In genomic region chr14:46344327-46344937, GRCh38 we compare ENCODE assay signal across 8 cellular contexts.
DNase-seq lines count a peak whose midpoint lies in the region; ATAC-seq and TF ChIP-seq lines count a peak whose summit lies in the region.

No MANE protein-coding gene starts in this region.

- intact Hi-C loops in body of pancreas (cut with DNase I) (no loop called here), heart left ventricle (cut with DNase I) (no loop called here)

- no peaks in the 10 kb centered on the region for H3K9me2 ChIP-seq in neural cell (ENCODE audit: insufficient read depth, low read length)

- TF ChIP-seq POLR2A in body of pancreas (IDR thresholded peaks at IDR 0.05) (no peak), heart left ventricle (IDR thresholded peaks at IDR 0.05) (no peak)

- H3K27ac ChIP-seq in body of pancreas (no peak overlapping the region), neural cell (ENCODE audit: low read length) (no peak overlapping the region), heart left ventricle (no peak overlapping the region)

- no peaks in the 10 kb centered on the region for H3K4me1 ChIP-seq in body of pancreas
- H3K4me1 ChIP-seq in heart left ventricle, result no peaks in the 10 kb centered on the region

- H3K4me2 ChIP-seq in neural cell (ENCODE audit: low read length), result no peak overlapping the region

- DNase-seq in EH (ENCODE audit: low read depth) (peak; percentile 17), H4 (ENCODE audit: low spot score) (peak; percentile 35), NCI-H1105 (lab: John Stamatoyannopoulos, UW) (peak; percentile 30), body of pancreas (peak in 1 of 4 donors; percentile 11), heart left ventricle (no peak), NCI-H226 (no peak)
- no peak for DNase-seq in effector CD4-positive, alpha-beta T cell

- peak; percentile 62 for ATAC-seq in body of pancreas
- no peak for ATAC-seq in heart left ventricle

- no peak for TF ChIP-seq EP300 in neural cell (conservative IDR thresholded peaks at IDR 0.05; ENCODE audit: poor library complexity, severe bottlenecking)

- TF ChIP-seq RAD21 in neural cell (conservative IDR thresholded peaks at IDR 0.05), result peak; percentile 27

- no peaks in the 10 kb centered on the region for H3K27me3 ChIP-seq in body of pancreas
- no peaks in the 10 kb centered on the region for H3K27me3 ChIP-seq in neural cell (ENCODE audit: insufficient read depth, low read depth, low read length)
- H3K27me3 ChIP-seq in heart left ventricle, result no peaks in the 10 kb centered on the region

- peak in 6 of 7 experiments; percentile 20 to 48 (median 34) for TF ChIP-seq CTCF in body of pancreas (IDR thresholded peaks at IDR 0.05)
- TF ChIP-seq CTCF in neural cell (IDR thresholded peaks at IDR 0.05; ENCODE audit: poor library complexity, severe bottlenecking), result no peak
- TF ChIP-seq CTCF in heart left ventricle (IDR thresholded peaks at IDR 0.05), result peak in 4 of 12 donors; percentile 5 to 38 (median 26)

- H3K36me3 ChIP-seq in body of pancreas (replicated peaks in 1 of 2; ENCODE audit: insufficient read depth in 1 of 2, low read depth in 2 of 2), result no peaks in the 10 kb centered on the region
- H3K36me3 ChIP-seq in neural cell (ENCODE audit: insufficient read depth, low read length), result no peaks in the 10 kb centered on the region
- no peaks in the 10 kb centered on the region for H3K36me3 ChIP-seq in heart left ventricle

- WGBS in body of pancreas, 2 donors, result 23 to 36% methylated on average over 4 of the region's 4 CpGs
- WGBS in heart left ventricle, 4 donors, result 21 to 29% (median 26%) methylated on average over 4 of the region's 4 CpGs

- H3K9ac ChIP-seq in neural cell (ENCODE audit: low read length), result no peak overlapping the region

- H3K4me3 ChIP-seq in body of pancreas (no peak overlapping the region), neural cell (ENCODE audit: low read length) (no peak overlapping the region), heart left ventricle (no peak overlapping the region)

- no peak overlapping the region for H2AFZ ChIP-seq in neural cell (ENCODE audit: low read depth, low read length)

- no peaks in the 10 kb centered on the region for H4K20me1 ChIP-seq in neural cell (ENCODE audit: insufficient read depth)

- H3F3A ChIP-seq in neural cell (ENCODE audit: insufficient read depth, low read length, poor library complexity, severe bottlenecking), result no peaks in the 10 kb centered on the region

- no peaks in the 10 kb centered on the region for H3K79me2 ChIP-seq in neural cell (replicated peaks; ENCODE audit: insufficient read depth, low read length)

- H3K9me3 ChIP-seq in body of pancreas (no peaks in the 10 kb centered on the region), neural cell (ENCODE audit: low read length) (no peaks in the 10 kb centered on the region), heart left ventricle (no peaks in the 10 kb centered on the region)

TF ChIP-seq in neural cell, 6 proteins besides CTCF, POLR2A, EP300 and RAD21:
- no peak for TF ChIP-seq POLR2AphosphoS5 (IDR thresholded peaks at IDR 0.05)
- TF ChIP-seq, protein P1, sequence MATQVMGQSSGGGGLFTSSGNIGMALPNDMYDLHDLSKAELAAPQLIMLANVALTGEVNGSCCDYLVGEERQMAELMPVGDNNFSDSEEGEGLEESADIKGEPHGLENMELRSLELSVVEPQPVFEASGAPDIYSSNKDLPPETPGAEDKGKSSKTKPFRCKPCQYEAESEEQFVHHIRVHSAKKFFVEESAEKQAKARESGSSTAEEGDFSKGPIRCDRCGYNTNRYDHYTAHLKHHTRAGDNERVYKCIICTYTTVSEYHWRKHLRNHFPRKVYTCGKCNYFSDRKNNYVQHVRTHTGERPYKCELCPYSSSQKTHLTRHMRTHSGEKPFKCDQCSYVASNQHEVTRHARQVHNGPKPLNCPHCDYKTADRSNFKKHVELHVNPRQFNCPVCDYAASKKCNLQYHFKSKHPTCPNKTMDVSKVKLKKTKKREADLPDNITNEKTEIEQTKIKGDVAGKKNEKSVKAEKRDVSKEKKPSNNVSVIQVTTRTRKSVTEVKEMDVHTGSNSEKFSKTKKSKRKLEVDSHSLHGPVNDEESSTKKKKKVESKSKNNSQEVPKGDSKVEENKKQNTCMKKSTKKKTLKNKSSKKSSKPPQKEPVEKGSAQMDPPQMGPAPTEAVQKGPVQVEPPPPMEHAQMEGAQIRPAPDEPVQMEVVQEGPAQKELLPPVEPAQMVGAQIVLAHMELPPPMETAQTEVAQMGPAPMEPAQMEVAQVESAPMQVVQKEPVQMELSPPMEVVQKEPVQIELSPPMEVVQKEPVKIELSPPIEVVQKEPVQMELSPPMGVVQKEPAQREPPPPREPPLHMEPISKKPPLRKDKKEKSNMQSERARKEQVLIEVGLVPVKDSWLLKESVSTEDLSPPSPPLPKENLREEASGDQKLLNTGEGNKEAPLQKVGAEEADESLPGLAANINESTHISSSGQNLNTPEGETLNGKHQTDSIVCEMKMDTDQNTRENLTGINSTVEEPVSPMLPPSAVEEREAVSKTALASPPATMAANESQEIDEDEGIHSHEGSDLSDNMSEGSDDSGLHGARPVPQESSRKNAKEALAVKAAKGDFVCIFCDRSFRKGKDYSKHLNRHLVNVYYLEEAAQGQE (IDR thresholded peaks at IDR 0.05; ENCODE audit: borderline replicate concordance), result no peak
- no peak for TF ChIP-seq MXI1 (conservative IDR thresholded peaks at IDR 0.05; ENCODE audit: poor library complexity, severe bottlenecking)
- no peak for TF ChIP-seq TAF1 (IDR thresholded peaks at IDR 0.05; ENCODE audit: low read depth)
- no peak for TF ChIP-seq SMC3 (conservative IDR thresholded peaks at IDR 0.05; ENCODE audit: poor library complexity)
- no peak for TF ChIP-seq EZH2 (IDR thresholded peaks at IDR 0.05; ENCODE audit: borderline replicate concordance, insufficient read depth, low read length, poor library complexity, severe bottlenecking)

Comparison
In these comparisons a context has a peak if more than half of its experiments do, and no peak if none do; other contexts are left out.
1. DNase-seq: peak in EH (single experiment), H4 (single experiment) and NCI-H1105 (single experiment); none in effector CD4-positive, alpha-beta T cell (single experiment), heart left ventricle (0 of 5) and NCI-H226 (single experiment).